Comparison of ENCODE assay signal across 8 cellular contexts in genomic region chr10:44171765-44172164, GRCh38.
"Had no signal": no experiment of that assay in that cellular context is flagged by ENCODE, and none has a peak within 500 bp of the region (broad histone marks: within the 10 kb centered on the region; RNA-seq: fewer than 3 reads in every experiment).

No MANE protein-coding gene starts in this region.

- FAIRE-seq: G401.6, GM12878, GM12891, GM12892, GM18507, GM19239 had no signal

- H3K4me3 ChIP-seq: GM12878 had no signal

- DNase-seq: GDM1, GF-D8 had no signal

- ATAC-seq: GM12878 had no signal
